Comparison of ENCODE assay signal across 16 cellular contexts in genomic region chr2:38171208-38171858, GRCh38.
"Had no signal": no experiment of that assay in that cellular context is flagged by ENCODE, and none has a peak within 500 bp of the region (broad histone marks: within the 10 kb centered on the region; RNA-seq: fewer than 3 reads in every experiment).

No MANE protein-coding gene starts in this region.

- DNase-seq: activated CD4-positive, alpha-beta T cell treated with anti-CD3 and anti-CD28 coated beads, Interleukin-2, amount 10 ng/mL, durations not matched to agents 7 days and 5 days; activated CD4-positive, CD25-positive, alpha-beta regulatory T cell; activated CD8-positive, alpha-beta memory T cell treated with anti-CD3 and anti-CD28 coated beads, Interleukin-2, amount 50 U/mL, for 48 hours; activated naive CD8-positive, alpha-beta T cell treated with anti-CD3 and anti-CD28 coated beads, Interleukin-2, amount 10 ng/mL, durations not matched to agents 7 days and 5 days; activated T-cell treated with anti-CD3 and anti-CD28 coated beads, Interleukin-2, amount 50 U/mL, for 72 hours; dermis blood vessel endothelial cell; effector memory CD8-positive, alpha-beta T cell; left colon; mucosa of descending colon; naive thymus-derived CD4-positive, alpha-beta T cell; retina; small intestine; stimulated activated CD4-positive, alpha-beta T cell treated with anti-CD3 and anti-CD28 coated beads, Interleukin-4, amount 100 ng/mL, for 4 hours; stimulated activated CD8-positive, alpha-beta memory T cell treated with anti-CD3 and anti-CD28 coated beads, Interleukin-4, amount 100 ng/mL, for 48 hours; stimulated activated naive CD8-positive, alpha-beta T cell treated with anti-CD3 and anti-CD28 coated beads, Interleukin-15, Interleukin-2, amounts not matched to agents 100 U/mL and 50 U/mL, for 24 hours; transverse colon had no signal

- ATAC-seq: activated T-cell treated with anti-CD3 and anti-CD28 coated beads, Interleukin-2, amount 50 U/mL, for 72 hours; effector memory CD8-positive, alpha-beta T cell; left colon; mucosa of descending colon; naive thymus-derived CD4-positive, alpha-beta T cell; stimulated activated naive CD8-positive, alpha-beta T cell treated with anti-CD3 and anti-CD28 coated beads, Interleukin-15, Interleukin-2, amounts not matched to agents 100 U/mL and 50 U/mL, for 24 hours had no signal

- H3K4me3 ChIP-seq: mucosa of descending colon, transverse colon had no signal
